In the genomic region with DNA sequence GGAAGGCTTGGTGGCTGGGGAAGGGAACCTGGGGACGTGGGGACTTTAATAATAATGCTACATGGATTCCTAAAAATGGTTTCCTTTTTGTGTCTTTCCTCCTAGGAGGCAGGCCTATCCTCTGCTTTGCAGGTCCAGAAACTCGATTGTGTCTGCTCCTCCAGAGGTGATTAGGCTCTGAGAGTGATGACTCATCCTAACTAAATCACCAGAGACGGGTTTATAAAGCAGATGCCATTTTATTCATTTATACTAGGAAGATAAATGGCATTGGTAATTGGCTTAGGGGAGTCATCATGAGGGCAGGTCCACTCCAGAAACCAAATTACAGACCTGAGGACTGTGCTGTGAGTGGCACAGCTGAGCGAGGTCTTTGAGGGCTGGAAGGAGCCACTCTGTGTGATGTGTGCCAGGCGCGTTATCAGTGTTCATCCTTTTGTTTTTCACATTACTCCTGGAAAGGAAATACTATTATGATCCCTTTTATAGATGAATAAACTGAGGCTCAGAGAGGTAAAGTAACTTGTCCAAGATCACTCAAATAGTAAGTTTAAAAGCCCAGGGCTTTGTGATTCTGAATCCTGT, we compare ENCODE assay signal across 11 cellular contexts. TPM values are rescaled to one million over a fixed set of nuclear protein-coding genes. Genes with fewer than 3 reads are reported as not detected.
DNase-seq lines count a peak whose midpoint lies in the region; ATAC-seq, FAIRE-seq and TF ChIP-seq lines count a peak whose summit lies in the region.
"Had no signal": no experiment of that assay in that cellular context is flagged by ENCODE, and none has a peak within 500 bp of the region (broad histone marks: within the 10 kb centered on the region; RNA-seq: fewer than 3 reads in every experiment).

No MANE protein-coding gene starts in this region.

- H3K9me3 ChIP-seq in astrocyte (ENCODE audit: insufficient read depth, low read depth, low read length) = no peaks in the 10 kb centered on the region
- H3K9me3 ChIP-seq in mesodermal cell (ENCODE audit: control insufficient read depth, low read length) = no peaks in the 10 kb centered on the region
- H3K9me3 ChIP-seq in tibial artery = no peaks in the 10 kb centered on the region
- H3K9me3 ChIP-seq in spleen = no peaks in the 10 kb centered on the region
- H3K9me3 ChIP-seq: heart left ventricle had no signal

- peak overlapping the region; percentile 62 for H3K27ac Mint-ChIP-seq in astrocyte (ENCODE audit: unreplicated experiment)
- H3K27ac Mint-ChIP-seq: type B pancreatic cell had no signal

- TF ChIP-seq POLR2A in spleen (IDR thresholded peaks at IDR 0.05) = no peak

- TF ChIP-seq CTCF in astrocyte (IDR thresholded peaks at IDR 0.05; ENCODE audit: insufficient read depth, low read depth, low read length) (no peak), tibial artery (IDR thresholded peaks at IDR 0.05) (no peak), spleen (IDR thresholded peaks at IDR 0.05 in 8 of 11, conservative IDR thresholded peaks at IDR 0.05 in 3 of 11) (no peak)

- H3K4me3 ChIP-seq in astrocyte (ENCODE audit: insufficient read depth, low read depth, low read length) (no peak overlapping the region), mesodermal cell (ENCODE audit: extremely low read depth, insufficient read depth, low read length, poor library complexity, severe bottlenecking) (no peak overlapping the region), tibial artery (no peak overlapping the region), spleen (no peak overlapping the region)
- H3K4me3 ChIP-seq: heart left ventricle had no signal

- H3K27me3 ChIP-seq in astrocyte (ENCODE audit: insufficient read depth, low read length) = no peaks in the 10 kb centered on the region
- no peaks in the 10 kb centered on the region for H3K27me3 ChIP-seq in tibial artery
- no peaks in the 10 kb centered on the region for H3K27me3 ChIP-seq in spleen (replicated peaks in 1 of 7)
- H3K27me3 ChIP-seq: heart left ventricle had no signal

- H4K20me1 ChIP-seq in astrocyte (ENCODE audit: insufficient read depth, low read length) = no peaks in the 10 kb centered on the region

- no peak for ATAC-seq in GM18511 (IDR thresholded peaks at IDR 0.05; ENCODE audit: unreplicated experiment)
- ATAC-seq: heart left ventricle had no signal

- intact Hi-C loops in tibial artery (cut with DNase I; ENCODE audit: low total_unique reads) (no loop called here), spleen (cut with DNase I; ENCODE audit: low total_unique reads) (no loop called here)

- H3K9ac ChIP-seq in astrocyte (ENCODE audit: low read length) = no peak overlapping the region

- H3K27me3 Mint-ChIP-seq in astrocyte (ENCODE audit: low read depth, unreplicated experiment) = no peaks in the 10 kb centered on the region
- H3K27me3 Mint-ChIP-seq: type B pancreatic cell had no signal

- peak overlapping the region; percentile 23 for H3K4me2 ChIP-seq in astrocyte (ENCODE audit: low read length)

- WGBS in mesodermal cell (ENCODE audit: insufficient coverage in 2 of 2), 2 experiments = 80 to 100% methylated on average over 1 of the region's 6 CpGs
- 76 to 87% (median 79%) methylated on average over 6 of the region's 6 CpGs for WGBS in spleen, 5 donors

- no peak for FAIRE-seq in astrocyte (lab: Jason Lieb, UNC)

- peaks cover 6% of the 10 kb centered on the region for H3K36me3 Mint-ChIP-seq in astrocyte (ENCODE audit: low read depth, unreplicated experiment)
- H3K36me3 Mint-ChIP-seq: type B pancreatic cell had no signal

- H3K9me3 Mint-ChIP-seq in astrocyte (ENCODE audit: unreplicated experiment) = peaks cover 2% of the 10 kb centered on the region
- H3K9me3 Mint-ChIP-seq: H9, type B pancreatic cell had no signal

- H3K79me2 ChIP-seq in astrocyte (ENCODE audit: insufficient read depth, low read length) = no peaks in the 10 kb centered on the region

- H3K36me3 ChIP-seq in astrocyte (ENCODE audit: insufficient read depth, low read length) (no peaks in the 10 kb centered on the region), mesodermal cell (ENCODE audit: control insufficient read depth, insufficient read depth, low read length) (peaks cover 4% of the 10 kb centered on the region), tibial artery (peaks cover 27 to 70% (median 34%) of the 10 kb centered on the region in 3 donors), spleen (peaks cover 0 to 75% (median 30%) of the 10 kb centered on the region in 6 donors)

- no peak overlapping the region for H3K4me3 Mint-ChIP-seq in astrocyte (ENCODE audit: unreplicated experiment)
- H3K4me3 Mint-ChIP-seq: H9, type B pancreatic cell had no signal

- DNase-seq in NCI-H748 (lab: John Stamatoyannopoulos, UW; ENCODE audit: unreplicated experiment) = peak; percentile 22
- no peak for DNase-seq in NCI-H748 treated with DMSO at 0.1 percent for 48 hours (lab: John Stamatoyannopoulos, UW)
- DNase-seq in NCI-H2029 (lab: John Stamatoyannopoulos, UW) = peak; percentile 38
- peak; percentile 37 for DNase-seq in astrocyte (ENCODE audit: low read depth)
- no peak for DNase-seq in tibial artery
- no peak for DNase-seq in spleen
- DNase-seq: H9, heart left ventricle had no signal

- peak overlapping the region; percentile 44 for H2AFZ ChIP-seq in astrocyte (ENCODE audit: low read depth, low read length)

- H3K4me1 Mint-ChIP-seq in astrocyte (ENCODE audit: low read depth, unreplicated experiment) = peaks cover 10% of the 10 kb centered on the region

- no peak overlapping the region for H3K27ac ChIP-seq in astrocyte (ENCODE audit: low read depth, low read length)
- peak overlapping the region; percentile 23 for H3K27ac ChIP-seq in mesodermal cell (ENCODE audit: low read depth, low read length, severe bottlenecking)
- no peak overlapping the region for H3K27ac ChIP-seq in tibial artery
- H3K27ac ChIP-seq in spleen = no peak overlapping the region
- H3K27ac ChIP-seq: heart left ventricle had no signal

- H3K4me1 ChIP-seq in astrocyte (ENCODE audit: insufficient read depth, low read length) (peaks cover 4% of the 10 kb centered on the region), mesodermal cell (ENCODE audit: control insufficient read depth, insufficient read depth, low read length, poor library complexity, severe bottlenecking) (peaks cover 5% of the 10 kb centered on the region), tibial artery (no peaks in the 10 kb centered on the region), spleen (peaks cover 4 to 45% (median 18%) of the 10 kb centered on the region in 6 donors)

RNA-seq across cellular contexts. Expression of gene NLRX1, which starts 7.1 kb away (rescaled TPM):
- total RNA-seq in astrocyte = 6.3 and 9.6 TPM in 2 replicates
- polyA plus RNA-seq in mesodermal cell (2013, experiment 1 of 2) = 11.2 TPM
- polyA plus RNA-seq in mesodermal cell (2013, experiment 2 of 2) = 9.3 TPM
- 10 to 100 TPM; 13.2 to 18.7 (median 15.4) TPM for total RNA-seq in spleen
- 10 to 100 TPM in 1 of 3 donors, 1 to 10 TPM in 2; 3.6 to 10.6 (median 5.3) TPM for polyA plus RNA-seq in spleen

RNA-seq across cellular contexts. Expression of gene NHERF4, which starts 9.7 kb away (rescaled TPM):
- total RNA-seq in astrocyte (not detected in 2 replicates), spleen (not detected)
- polyA plus RNA-seq in mesodermal cell (2013, experiment 1 of 2) = not detected
- not detected for polyA plus RNA-seq in mesodermal cell (2013, experiment 2 of 2)
- under 1 TPM in 1 of 3 donors, not detected in 2; 0.12 TPM for polyA plus RNA-seq in spleen
- polyA plus RNA-seq: heart left ventricle had no signal

RNA-seq across cellular contexts. Expression of gene ABCG4, which starts 26.7 kb away (rescaled TPM):
- total RNA-seq in astrocyte (0.55 and 1.5 TPM in 2 replicates), spleen (under 1 TPM in 4 of 7 donors, not detected in 3; 0.17 to 0.32 (median 0.23) TPM)
- polyA plus RNA-seq in mesodermal cell (2013, experiment 1 of 2) = 1.8 TPM
- 1.4 TPM for polyA plus RNA-seq in mesodermal cell (2013, experiment 2 of 2)
- under 1 TPM in 2 of 3 donors, not detected in 1; 0.03 to 0.06 TPM for polyA plus RNA-seq in spleen

RNA-seq across cellular contexts. Expression of gene CBL, which starts 30.6 kb away (rescaled TPM):
- total RNA-seq in astrocyte (45.1 and 46.6 TPM in 2 replicates), spleen (10 to 100 TPM; 41.0 to 56.3 (median 48.9) TPM)
- 30.2 TPM for polyA plus RNA-seq in mesodermal cell (2013, experiment 1 of 2)
- 24.1 TPM for polyA plus RNA-seq in mesodermal cell (2013, experiment 2 of 2)
- polyA plus RNA-seq in spleen = 10 to 100 TPM in 1 of 3 donors, 1 to 10 TPM in 2; 9.4 to 10.1 (median 9.5) TPM

RNA-seq across cellular contexts. Expression of gene HINFP, which starts 54.2 kb away (rescaled TPM):
- 22.7 and 27.8 TPM in 2 replicates for total RNA-seq in astrocyte
- polyA plus RNA-seq in mesodermal cell (2013, experiment 1 of 2) = 28.5 TPM
- polyA plus RNA-seq in mesodermal cell (2013, experiment 2 of 2) = 24.6 TPM
- 10 to 100 TPM; 30.4 to 40.7 (median 34.3) TPM for total RNA-seq in spleen
- 10 to 100 TPM; 12.8 to 19.6 (median 13.4) TPM for polyA plus RNA-seq in spleen

Comparison
In these comparisons a context has a peak if more than half of its experiments do, and no peak if none do; other contexts are left out.
1. DNase-seq: peak in NCI-H748 (single experiment), NCI-H2029 (single experiment) and astrocyte (single experiment); none in NCI-H748 treated with DMSO at 0.1 percent for 48 hours (single experiment), tibial artery (0 of 2) and spleen (single experiment).